In the genomic region with DNA sequence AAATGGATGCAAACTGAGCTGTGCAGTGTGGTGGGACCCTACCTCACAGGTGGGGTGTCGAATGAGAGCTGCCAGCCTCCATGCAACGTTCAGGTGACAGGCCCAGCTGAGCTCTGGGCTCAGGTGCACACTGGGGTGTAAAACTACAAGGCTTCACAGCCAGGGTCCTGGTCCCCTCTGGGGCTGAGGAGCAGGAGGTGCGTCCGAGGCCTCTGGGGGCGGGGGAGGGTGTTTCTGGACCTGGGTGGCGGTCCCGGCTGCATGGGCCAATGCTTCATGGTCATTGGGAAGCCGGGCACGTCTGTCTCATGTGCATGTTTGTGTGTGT, we compare ENCODE assay signal across 22 cellular contexts. TPM values are rescaled to one million over a fixed set of nuclear protein-coding genes. Genes with fewer than 3 reads are reported as not detected.
"Had no signal": no experiment of that assay in that cellular context is flagged by ENCODE, and none has a peak within 500 bp of the region (broad histone marks: within the 10 kb centered on the region; RNA-seq: fewer than 3 reads in every experiment).

No MANE protein-coding gene starts in this region.

- H3K36me3 ChIP-seq: cardiac muscle cell, prostate gland, stomach, thoracic aorta, upper lobe of left lung had no signal

- ATAC-seq: activated CD8-positive, alpha-beta T cell treated with anti-CD3 and anti-CD28 coated beads, Interleukin-2, amount 10 ng/mL, durations not matched to agents 7 days and 5 days; left colon; right cardiac atrium; SK-N-SH treated with all-trans-retinoic acid at 6 μM for 48 hours; T-cell; WTC11 had no signal

- H3K27ac ChIP-seq: cardiac muscle cell, dorsolateral prefrontal cortex, prostate gland, stomach, thoracic aorta, upper lobe of left lung had no signal

- H3K27ac Mint-ChIP-seq: activated CD8-positive, alpha-beta T cell treated with anti-CD3 and anti-CD28 coated beads, Interleukin-2, amount 10 ng/mL, durations not matched to agents 7 days and 5 days; activated naive CD8-positive, alpha-beta T cell; T-cell; WTC11 had no signal

- H3K4me1 ChIP-seq: prostate gland, stomach, upper lobe of left lung had no signal

- H3K4me3 ChIP-seq: cardiac muscle cell, dorsolateral prefrontal cortex, prostate gland, smooth muscle cell, stomach, thoracic aorta, upper lobe of left lung had no signal

- H3K27me3 ChIP-seq: cardiac muscle cell, dorsolateral prefrontal cortex, stomach, upper lobe of left lung had no signal

- H3K27me3 Mint-ChIP-seq: activated naive CD8-positive, alpha-beta T cell had no signal

- H3K9me3 ChIP-seq: prostate gland, stomach, thoracic aorta, upper lobe of left lung had no signal

- DNase-seq: activated CD4-positive, alpha-beta T cell treated with anti-CD3 and anti-CD28 coated beads for 48 hours; activated CD8-positive, alpha-beta memory T cell treated with anti-CD3 and anti-CD28 coated beads, Interleukin-2, amount 50 U/mL, for 4 hours; activated CD8-positive, alpha-beta T cell treated with anti-CD3 and anti-CD28 coated beads, Interleukin-2, amount 10 ng/mL, durations not matched to agents 7 days and 5 days; amygdala; foreskin melanocyte; glutamatergic neuron; hippocampal formation; mammary epithelial cell; right cardiac atrium; stimulated activated CD4-positive, alpha-beta T cell treated with anti-CD3 and anti-CD28 coated beads, Interleukin-4, amount 100 ng/mL, for 1 hour; stomach; upper lobe of left lung had no signal

- H3K9me3 Mint-ChIP-seq: T-cell, WTC11 had no signal

- H3K36me3 Mint-ChIP-seq: activated naive CD8-positive, alpha-beta T cell; T-cell; WTC11 had no signal

- H3K4me3 Mint-ChIP-seq: activated CD8-positive, alpha-beta T cell treated with anti-CD3 and anti-CD28 coated beads, Interleukin-2, amount 10 ng/mL, durations not matched to agents 7 days and 5 days; activated naive CD8-positive, alpha-beta T cell; T-cell; WTC11 had no signal

- H3K4me1 Mint-ChIP-seq: WTC11 had no signal

RNA-seq across cellular contexts. Expression of gene SORCS2, which starts 26.5 kb away (rescaled TPM):
- total RNA-seq: activated CD8-positive, alpha-beta T cell treated with anti-CD3 and anti-CD28 coated beads, Interleukin-2, amount 10 ng/mL, durations not matched to agents 7 days and 5 days had no signal
